In the genomic region with DNA sequence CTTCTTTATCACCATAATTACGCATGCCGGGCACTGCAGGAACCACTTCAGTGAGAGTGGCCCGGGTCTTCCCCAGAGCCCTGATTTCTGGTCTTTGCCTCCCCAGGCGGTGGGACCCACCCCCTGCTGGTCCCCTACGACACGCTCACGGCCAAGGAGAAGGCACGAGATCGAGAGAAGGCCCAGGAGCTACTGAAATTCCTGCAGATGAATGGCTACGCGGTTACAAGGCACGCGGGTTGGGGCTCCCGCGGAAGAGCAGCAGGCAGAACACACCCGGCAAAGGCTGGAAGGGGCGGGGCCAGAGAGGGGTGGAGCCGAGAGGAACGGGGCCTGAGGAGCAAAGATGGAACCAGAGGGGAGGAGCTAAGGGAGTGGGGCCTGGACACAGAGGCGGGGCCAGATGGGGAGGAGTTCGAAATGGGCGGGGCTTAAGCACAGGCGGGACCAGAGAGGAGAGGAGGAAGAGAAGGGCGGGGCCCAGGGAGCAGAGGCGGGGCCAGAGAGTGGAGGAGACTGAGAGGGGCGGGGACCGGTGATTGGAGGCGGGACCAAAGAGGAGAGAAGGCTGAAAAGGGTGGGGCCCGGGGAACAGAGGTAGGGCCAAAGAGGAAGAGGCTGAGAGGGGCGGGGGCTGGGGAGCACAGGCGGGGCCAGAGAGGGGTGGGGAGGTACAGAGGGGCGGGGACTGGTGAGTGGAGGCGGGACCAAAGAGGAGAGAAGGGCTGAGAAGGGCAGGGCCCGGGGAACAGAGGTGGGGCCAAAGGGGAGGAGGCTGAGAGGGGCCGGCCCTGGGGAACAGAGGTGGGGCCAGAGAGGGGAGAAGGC, we compare ENCODE assay signal across 8 cellular contexts.
DNase-seq lines count a peak whose midpoint lies in the region; ATAC-seq, FAIRE-seq and TF ChIP-seq lines count a peak whose summit lies in the region.

No MANE protein-coding gene starts in this region.

- no peaks in the 10 kb centered on the region for H3K79me2 ChIP-seq in H1 (ENCODE audit: control insufficient read depth in 1 of 2, insufficient read depth in 2 of 2, low read length in 2 of 2)

- peak overlapping the region; percentile 13 for H3K4me3 Mint-ChIP-seq in CD4-positive, alpha-beta T cell

- POLR2A ChIA-PET in CD4-positive, alpha-beta T cell (lab: Charles Lee), result interaction anchor here (0.6 to 1.2 kb wide), 3 partner anchors 104 to 174 kb away, joined by 3 to 5 read pairs (median 4); partner anchors contain the start of genes ACTN4 and FAM98C
- POLR2A ChIA-PET in H1 (lab: Charles Lee; ENCODE audit: partially characterized antibody), result interaction anchor here (0.7 to 1.4 kb wide), 5 partner anchors 11 to 116 kb away, joined by 3 to 9 read pairs (median 3); no protein-coding TSS in a partner anchor

- no peaks in the 10 kb centered on the region for H4K20me1 ChIP-seq in H1 (replicated peaks in 1 of 2; ENCODE audit: control insufficient read depth in 1 of 2, insufficient read depth in 2 of 2, low read length in 2 of 2)

- no peak overlapping the region for H3K9ac ChIP-seq in H1 (replicated peaks in 1 of 4; ENCODE audit: extremely low read depth in 1 of 4, low read depth in 3 of 4, low read length in 3 of 4)

- 66% methylated on average over 28 of the region's 35 CpGs; no CpG with 5 or more reads in 1 of the 2 experiments for WGBS in H1 (ENCODE audit: extremely low coverage in 1 of 2, insufficient coverage in 1 of 2, insufficient read length in 1 of 2, insufficient replicate concordance in 2 of 2, low coverage in 1 of 2, low lambda C conversion rate in 2 of 2, missing lambda C conversion rate in 1 of 2), 2 experiments

- TF ChIP-seq RAD21 in H1 (IDR thresholded peaks at IDR 0.05 in 1 of 2, conservative IDR thresholded peaks at IDR 0.05 in 1 of 2; ENCODE audit: low read depth in 2 of 2, low read length in 2 of 2), result no peak

- peaks cover 11% of the 10 kb centered on the region for H3K4me1 Mint-ChIP-seq in CD4-positive, alpha-beta T cell (ENCODE audit: low read depth)

- TF ChIP-seq CTCF in CD4-positive, alpha-beta T cell (IDR thresholded peaks at IDR 0.05), result no peak
- no peak for TF ChIP-seq CTCF in H1 (IDR thresholded peaks at IDR 0.05; ENCODE audit: control extremely low read depth in 1 of 3, insufficient read depth in 1 of 3, low read depth in 1 of 3, low read length in 3 of 3)

- no peak overlapping the region for H3K27ac Mint-ChIP-seq in CD4-positive, alpha-beta T cell

- no peak for TF ChIP-seq EP300 in H1 (IDR thresholded peaks at IDR 0.05; ENCODE audit: borderline replicate concordance in 1 of 2, low read depth in 2 of 2, low read length in 2 of 2)

- H3K36me3 Mint-ChIP-seq in CD4-positive, alpha-beta T cell (ENCODE audit: low read depth), result no peaks in the 10 kb centered on the region

- no peaks in the 10 kb centered on the region for H3K23me2 ChIP-seq in H1 (ENCODE audit: low read depth, low read length)

- H3K14ac ChIP-seq in H1 (ENCODE audit: insufficient read length), result no peak overlapping the region

- peak overlapping the region; percentile 73; the same call in 1 of the 2 replicates for H4K8ac ChIP-seq in H1 (ENCODE audit: extremely low read depth, insufficient read depth, low read length)

- peak; percentile 91 for ATAC-seq in CD4-positive, alpha-beta T cell (ENCODE audit: poor library complexity)
- ATAC-seq in GM21825 (IDR thresholded peaks at IDR 0.05; ENCODE audit: unreplicated experiment), result peak; percentile 80
- ATAC-seq in GM21381 (IDR thresholded peaks at IDR 0.05; ENCODE audit: unreplicated experiment), result no peak

- no peak overlapping the region for H3K27ac ChIP-seq in CD4-positive, alpha-beta T cell (ENCODE audit: low read depth, low read length)
- no peak overlapping the region for H3K27ac ChIP-seq in H1 (ENCODE audit: low read depth, low read length)

- peaks cover 0 to 12% (median 2%) of the 10 kb centered on the region in 4 experiments; a peak in 3 of 7 replicates for H3K4me1 ChIP-seq in H1 (replicated peaks in 1 of 4; ENCODE audit: control insufficient read depth in 3 of 4, insufficient read depth in 4 of 4, low read length in 3 of 4)

- peak; percentile 7 for FAIRE-seq in H1 (lab: Jason Lieb, UNC)

- H2AK5ac ChIP-seq in H1 (ENCODE audit: low read depth, low read length), result no peak overlapping the region

- H3K18ac ChIP-seq in H1 (ENCODE audit: extremely low read depth, low read length), result no peak overlapping the region

- H2BK20ac ChIP-seq in H1 (ENCODE audit: low read length), result no peak overlapping the region

- CTCF ChIA-PET in CD4-positive, alpha-beta T cell (lab: Charles Lee), result interaction anchor here (1.3 kb wide), 1 partner anchor 104 kb away, joined by 4 read pairs; the partner anchor contains the start of gene FAM98C
- CTCF ChIA-PET in H1 (lab: Charles Lee; ENCODE audit: partially characterized antibody), result interaction anchor here (1.1 kb wide), 1 partner anchor 127 kb away, joined by 3 read pairs; no protein-coding TSS in a partner anchor

- H4K91ac ChIP-seq in H1 (replicated peaks; ENCODE audit: insufficient read length, low read length), result no peak overlapping the region

- H2AFZ ChIP-seq in H1 (ENCODE audit: low read length), result no peak overlapping the region

- no peak overlapping the region for H2BK15ac ChIP-seq in H1 (ENCODE audit: low read length)

- peaks cover 5 to 22% (median 12%) of the 10 kb centered on the region in 4 experiments; a peak in 7 of 8 replicates for H3K36me3 ChIP-seq in H1 (ENCODE audit: control insufficient read depth in 2 of 4, insufficient read depth in 4 of 4, low read length in 3 of 4)

- peak overlapping the region; percentile 6 for H4K5ac ChIP-seq in H1 (ENCODE audit: insufficient read length, low read depth, low read length)

- H3K23ac ChIP-seq in H1 (ENCODE audit: insufficient read length), result no peak overlapping the region

- DNase-seq in CD4-positive, alpha-beta T cell, result peak in 8 of 10 experiments; percentile 23 to 93 (median 80)
- DNase-seq in NCI-H2196 (lab: John Stamatoyannopoulos, UW; ENCODE audit: unreplicated experiment), result peak; percentile 87
- peak; percentile 89 for DNase-seq in activated CD4-positive, CD25-positive, alpha-beta regulatory T cell treated with anti-CD3 and anti-CD28 coated beads, Interleukin-2, amount 50 U/mL, for 72 hours
- DNase-seq in H1 (ENCODE audit: low read depth in 1 of 2, low spot score in 2 of 2), result peak; percentile 96 to 99
- peak; percentile 68 for DNase-seq in myocyte (ENCODE audit: low read depth)
- DNase-seq in stromal cell of bone marrow (ENCODE audit: low read depth), result peak; percentile 17

- no peak overlapping the region for H3K4ac ChIP-seq in H1 (replicated peaks; ENCODE audit: insufficient read length, low read depth, low read length)

- no peak overlapping the region for H3K56ac ChIP-seq in H1 (replicated peaks; ENCODE audit: insufficient read length, low read depth, low read length)

- H3K4me2 ChIP-seq in H1 (ENCODE audit: insufficient read depth in 1 of 2, low read depth in 2 of 2, low read length in 2 of 2), result peak overlapping the region in 1 of 2 experiments; percentile 27; a peak in 1 of 4 replicates

- H3K9me3 Mint-ChIP-seq in CD4-positive, alpha-beta T cell, result no peaks in the 10 kb centered on the region

- no peak overlapping the region for H2BK120ac ChIP-seq in H1 (replicated peaks; ENCODE audit: low read depth, low read length)

- H3K9me3 ChIP-seq in CD4-positive, alpha-beta T cell (ENCODE audit: control insufficient read depth, low read length), result no peaks in the 10 kb centered on the region
- H3K9me3 ChIP-seq in H1 (ENCODE audit: insufficient read depth in 2 of 2, low read depth in 1 of 2, low read length in 1 of 2), result no peaks in the 10 kb centered on the region

- H3K4me3 ChIP-seq in H1 (ENCODE audit: extremely low read depth in 1 of 4, insufficient read depth in 2 of 4, low read depth in 3 of 4, low read length in 4 of 4), result no peak overlapping the region

- H2BK5ac ChIP-seq in H1 (ENCODE audit: low read depth, low read length), result no peak overlapping the region

- intact Hi-C loops in CD4-positive, alpha-beta T cell (cut with DNase I, micrococcal nuclease), result no loop called here

- H2BK12ac ChIP-seq in H1 (ENCODE audit: low read depth, low read length), result no peak overlapping the region

- H3K27me3 ChIP-seq in CD4-positive, alpha-beta T cell (ENCODE audit: control insufficient read depth, insufficient read depth, low read length), result no peaks in the 10 kb centered on the region
- H3K27me3 ChIP-seq in H1 (replicated peaks in 1 of 4; ENCODE audit: control insufficient read depth in 3 of 4, extremely low read depth in 1 of 4, insufficient read depth in 3 of 4, low read length in 3 of 4), result no peaks in the 10 kb centered on the region

- no peaks in the 10 kb centered on the region for H3K27me3 Mint-ChIP-seq in CD4-positive, alpha-beta T cell

- no peaks in the 10 kb centered on the region for H3K79me1 ChIP-seq in H1 (ENCODE audit: low read depth, low read length)

- TF ChIP-seq POLR2A in H1 (IDR thresholded peaks at IDR 0.05; ENCODE audit: control extremely low read depth in 1 of 2, low read depth in 2 of 2, low read length in 2 of 2), result no peak

TF ChIP-seq in H1, 55 proteins besides CTCF, POLR2A, EP300 and RAD21:
- TF ChIP-seq, protein P1, sequence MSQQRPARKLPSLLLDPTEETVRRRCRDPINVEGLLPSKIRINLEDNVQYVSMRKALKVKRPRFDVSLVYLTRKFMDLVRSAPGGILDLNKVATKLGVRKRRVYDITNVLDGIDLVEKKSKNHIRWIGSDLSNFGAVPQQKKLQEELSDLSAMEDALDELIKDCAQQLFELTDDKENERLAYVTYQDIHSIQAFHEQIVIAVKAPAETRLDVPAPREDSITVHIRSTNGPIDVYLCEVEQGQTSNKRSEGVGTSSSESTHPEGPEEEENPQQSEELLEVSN (IDR thresholded peaks at IDR 0.05), result peak; percentile 80
- TF ChIP-seq SP1 (IDR thresholded peaks at IDR 0.05; ENCODE audit: low read depth, low read length) (peak; percentile 17; the same call in 1 of the 2 replicates), TEAD4 (IDR thresholded peaks at IDR 0.05; ENCODE audit: low read depth, low read length) (0 out of 2 replicates have a peak, but pooled peaks have one; percentile 26), SP4 (IDR thresholded peaks at IDR 0.05; ENCODE audit: low read length) (0 out of 2 replicates have a peak, but pooled peaks have one; percentile 60), BACH1 (IDR thresholded peaks at IDR 0.05; ENCODE audit: low read length) (no peak), KDM4A (IDR thresholded peaks at IDR 0.05; ENCODE audit: low read depth, low read length, severe bottlenecking) (no peak), NANOG (IDR thresholded peaks at IDR 0.05; ENCODE audit: insufficient read depth, low read depth, low read length, poor library complexity, severe bottlenecking) (no peak), SRF (IDR thresholded peaks at IDR 0.05; ENCODE audit: low read depth, low read length) (no peak)
- TF ChIP-seq, protein P2, sequence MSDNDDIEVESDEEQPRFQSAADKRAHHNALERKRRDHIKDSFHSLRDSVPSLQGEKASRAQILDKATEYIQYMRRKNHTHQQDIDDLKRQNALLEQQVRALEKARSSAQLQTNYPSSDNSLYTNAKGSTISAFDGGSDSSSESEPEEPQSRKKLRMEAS (IDR thresholded peaks at IDR 0.05), result peak; percentile 54; the same call in 1 of the 2 replicates

Comparison
In these comparisons a context has a peak if more than half of its experiments do, and no peak if none do; other contexts are left out.
1. DNase-seq: peak in every context shown above with its lines; median percentile 98 in H1; 89 in activated CD4-positive, CD25-positive, alpha-beta regulatory T cell treated with anti-CD3 and anti-CD28 coated beads, Interleukin-2, amount 50 U/mL, for 72 hours; 87 in NCI-H2196; 80 in CD4-positive, alpha-beta T cell; 68 in myocyte; 17 in stromal cell of bone marrow.